Comparison of ENCODE assay signal across 16 cellular contexts in genomic region chr13:114023716-114024602, GRCh38. TPM values are rescaled to one million over a fixed set of nuclear protein-coding genes. Genes with fewer than 3 reads are reported as not detected.
DNase-seq lines count a peak whose midpoint lies in the region; ATAC-seq lines count a peak whose summit lies in the region.
"Had no signal": no experiment of that assay in that cellular context is flagged by ENCODE, and none has a peak within 500 bp of the region (broad histone marks: within the 10 kb centered on the region; RNA-seq: fewer than 3 reads in every experiment).

No MANE protein-coding gene starts in this region.

- H3K4me1 Mint-ChIP-seq in stimulated activated naive CD8-positive, alpha-beta T cell treated with anti-CD3 and anti-CD28 coated beads, Interleukin-15, Interleukin-2, amounts not matched to agents 100 ng/mL and 50 ng/mL, for 24 hours (ENCODE audit: low read depth): no peaks in the 10 kb centered on the region
- peaks cover 6% of the 10 kb centered on the region for H3K4me1 Mint-ChIP-seq in T-helper 17 cell
- peaks cover 31 to 44% of the 10 kb centered on the region in 2 donors for H3K4me1 Mint-ChIP-seq in immature natural killer cell

- H3K4me3 Mint-ChIP-seq in stimulated activated naive CD8-positive, alpha-beta T cell treated with anti-CD3 and anti-CD28 coated beads, Interleukin-15, Interleukin-2, amounts not matched to agents 100 ng/mL and 50 ng/mL, for 24 hours: no peak overlapping the region
- H3K4me3 Mint-ChIP-seq in T-helper 17 cell (no peak overlapping the region), immature natural killer cell (peak overlapping the region in 1 of 5 donors; percentile 42)

- peak overlapping the region; percentile 2 for H3K27ac Mint-ChIP-seq in stimulated activated naive CD8-positive, alpha-beta T cell treated with anti-CD3 and anti-CD28 coated beads, Interleukin-15, Interleukin-2, amounts not matched to agents 100 ng/mL and 50 ng/mL, for 24 hours
- peak overlapping the region; percentile 75 for H3K27ac Mint-ChIP-seq in T-helper 17 cell
- H3K27ac Mint-ChIP-seq in immature natural killer cell: peak overlapping the region; percentile 22 to 87 (median 75)

- H3K9me3 Mint-ChIP-seq in stimulated activated naive CD8-positive, alpha-beta T cell treated with anti-CD3 and anti-CD28 coated beads, Interleukin-15, Interleukin-2, amounts not matched to agents 100 ng/mL and 50 ng/mL, for 24 hours: no peaks in the 10 kb centered on the region
- peaks cover 0 to 2% (median 0%) of the 10 kb centered on the region in 6 donors for H3K9me3 Mint-ChIP-seq in immature natural killer cell

- no peak for DNase-seq in stimulated activated naive CD8-positive, alpha-beta T cell treated with anti-CD3 and anti-CD28 coated beads, Interleukin-15, Interleukin-2, amounts not matched to agents 100 U/mL and 50 U/mL, for 24 hours
- no peak for DNase-seq in T-helper 17 cell
- no peak for DNase-seq in immature natural killer cell
- DNase-seq in NCI-H1048 (lab: John Stamatoyannopoulos, UW): no peak
- DNase-seq in NK-92 treated with Interleukin-12 subunit alpha and Interleukin-12 subunit beta, amount 100 ng/mL, for 24 hours (lab: John Stamatoyannopoulos, UW): no peak
- no peak for DNase-seq in NCI-H345 (lab: John Stamatoyannopoulos, UW)
- no peak for DNase-seq in NCI-H82 (lab: John Stamatoyannopoulos, UW)
- DNase-seq: activated effector memory CD4-positive, alpha-beta T cell treated with Interleukin-2 at 50 U/mL for 16 hours; GDM1; NCI-H187 treated with DMSO at 0.1 percent for 48 hours; PC-3; SK-N-SH; stimulated activated naive CD4-positive, alpha-beta T cell treated with Interleukin-2 at 50 U/mL for 16 hours had no signal

- ATAC-seq in stimulated activated naive CD8-positive, alpha-beta T cell treated with anti-CD3 and anti-CD28 coated beads, Interleukin-15, Interleukin-2, amounts not matched to agents 100 U/mL and 50 U/mL, for 24 hours: no peak
- no peak for ATAC-seq in T-helper 17 cell
- ATAC-seq: PC-3 had no signal

- no peaks in the 10 kb centered on the region for H3K9me3 ChIP-seq in T-helper 17 cell (ENCODE audit: control insufficient read depth, low read length, poor library complexity, severe bottlenecking)
- H3K9me3 ChIP-seq: esophagus muscularis mucosa, SK-N-SH had no signal

- peaks cover 23% of the 10 kb centered on the region for H3K36me3 Mint-ChIP-seq in stimulated activated naive CD8-positive, alpha-beta T cell treated with anti-CD3 and anti-CD28 coated beads, Interleukin-15, Interleukin-2, amounts not matched to agents 100 ng/mL and 50 ng/mL, for 24 hours (ENCODE audit: low read depth)
- no peaks in the 10 kb centered on the region for H3K36me3 Mint-ChIP-seq in T-helper 17 cell (ENCODE audit: low read depth)
- H3K36me3 Mint-ChIP-seq in immature natural killer cell: peaks cover 3 to 28% (median 4%) of the 10 kb centered on the region in 3 donors

- H3K27me3 Mint-ChIP-seq in stimulated activated naive CD8-positive, alpha-beta T cell treated with anti-CD3 and anti-CD28 coated beads, Interleukin-15, Interleukin-2, amounts not matched to agents 100 ng/mL and 50 ng/mL, for 24 hours: no peaks in the 10 kb centered on the region
- no peaks in the 10 kb centered on the region for H3K27me3 Mint-ChIP-seq in T-helper 17 cell
- peaks cover 12 to 55% (median 55%) of the 10 kb centered on the region in 3 donors for H3K27me3 Mint-ChIP-seq in immature natural killer cell (ENCODE audit: low read depth in 3 of 3)

RNA-seq across cellular contexts. Expression of gene C13orf46, which starts 50.1 kb away (rescaled TPM):
- total RNA-seq in T-helper 17 cell: 10 to 100 TPM; 18.6 to 22.6 TPM
- polyA plus RNA-seq in immature natural killer cell: 1 to 10 TPM in 1 of 3 donors, under 1 TPM in 1, not detected in 1; 0.07 to 1.1 TPM
- total RNA-seq: NCI-H460 had no signal

Comparison
In these comparisons a context has a peak if more than half of its experiments do, and no peak if none do; other contexts are left out.
1. H3K27ac Mint-ChIP-seq: peak in every context shown above with its lines; median percentile 75 in T-helper 17 cell; 75 in immature natural killer cell; 2 in stimulated activated naive CD8-positive, alpha-beta T cell treated with anti-CD3 and anti-CD28 coated beads, Interleukin-15, Interleukin-2, amounts not matched to agents 100 ng/mL and 50 ng/mL, for 24 hours.